14 cellular contexts compared by ENCODE assay signal in the genomic region with DNA sequence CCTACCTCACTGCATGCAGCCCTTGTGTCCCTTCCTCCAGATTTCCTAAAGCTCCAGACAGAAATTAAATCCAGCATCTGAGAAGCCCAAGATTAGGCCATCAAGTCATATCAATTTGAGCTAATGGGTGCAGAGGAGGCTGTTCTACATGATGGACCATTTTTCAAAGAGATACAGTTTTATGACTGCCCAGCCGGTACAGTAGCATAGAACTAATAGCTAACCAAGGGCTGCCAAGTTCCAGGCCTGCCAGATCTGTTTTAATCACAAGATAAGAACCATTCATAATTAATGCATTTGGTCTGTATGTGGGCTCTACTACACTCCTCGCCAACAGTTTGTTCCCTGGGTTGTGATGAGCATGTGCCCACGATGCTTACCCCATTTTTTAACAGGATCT.
DNase-seq lines count a peak whose midpoint lies in the region; ATAC-seq and TF ChIP-seq lines count a peak whose summit lies in the region.
"Had no signal": no experiment of that assay in that cellular context is flagged by ENCODE, and none has a peak within 500 bp of the region (broad histone marks: within the 10 kb centered on the region; RNA-seq: fewer than 3 reads in every experiment).

No MANE protein-coding gene starts in this region.

- H3K36me3 ChIP-seq in sigmoid colon = no peaks in the 10 kb centered on the region
- no peaks in the 10 kb centered on the region for H3K36me3 ChIP-seq in MG63

- H3K4me3 Mint-ChIP-seq in nephron = peak overlapping the region in 1 of 3 experiments; percentile 56
- H3K4me3 Mint-ChIP-seq in nephron progenitor cell = no peak overlapping the region
- H3K4me3 Mint-ChIP-seq: B cell had no signal

- no peak for TF ChIP-seq POLR2A in sigmoid colon (IDR thresholded peaks at IDR 0.05)

- ATAC-seq in SK-N-SH treated with all-trans-retinoic acid at 6 μM for 48 hours = peak; percentile 9; the same call in 1 of the 3 replicates
- ATAC-seq: GM12878, HCT116 had no signal

- peak; percentile 17 for DNase-seq in NCI-H69 (lab: John Stamatoyannopoulos, UW)
- no peak for DNase-seq in sigmoid colon
- no peak for DNase-seq in RPMI8226
- no peak for DNase-seq in nephron progenitor cell
- DNase-seq in MG63 = no peak
- DNase-seq: CD4-positive, alpha-beta memory T cell; DMS79; GM23248 had no signal

- H3K27ac Mint-ChIP-seq in nephron (peak overlapping the region; percentile 98), nephron progenitor cell (no peak overlapping the region)
- H3K27ac Mint-ChIP-seq: B cell; CD4-positive, alpha-beta memory T cell had no signal

- TF ChIP-seq CTCF in nephron (IDR thresholded peaks at IDR 0.05; ENCODE audit: unreplicated experiment in 3 of 3) (no peak), sigmoid colon (IDR thresholded peaks at IDR 0.05) (no peak), nephron progenitor cell (IDR thresholded peaks at IDR 0.05) (no peak)

- peaks cover 70% of the 10 kb centered on the region for H3K4me1 Mint-ChIP-seq in nephron
- peaks cover 44% of the 10 kb centered on the region for H3K4me1 Mint-ChIP-seq in nephron progenitor cell
- H3K4me1 Mint-ChIP-seq: B cell; CD4-positive, alpha-beta memory T cell had no signal

- intact Hi-C loops in sigmoid colon (cut with DNase I) = no loop called here

- H3K4me3 ChIP-seq in sigmoid colon = no peak overlapping the region
- H3K4me3 ChIP-seq in MG63 = no peak overlapping the region
- H3K4me3 ChIP-seq: GM12878, GM23248 had no signal

- H3K27ac ChIP-seq in sigmoid colon = no peak overlapping the region
- H3K27ac ChIP-seq: C4-2B, GM23248 had no signal

- H3K9me3 ChIP-seq in sigmoid colon = no peaks in the 10 kb centered on the region
- H3K9me3 ChIP-seq in MG63 = no peaks in the 10 kb centered on the region

- TF ChIP-seq EP300 in sigmoid colon (IDR thresholded peaks at IDR 0.05) = no peak

- 68 to 93% methylated on average over 3 of the region's 3 CpGs for WGBS in sigmoid colon, 2 donors

- H3K27me3 Mint-ChIP-seq in nephron (ENCODE audit: low read depth) = no peaks in the 10 kb centered on the region
- H3K27me3 Mint-ChIP-seq in nephron progenitor cell (ENCODE audit: low read depth, poor library complexity) = no peaks in the 10 kb centered on the region
- H3K27me3 Mint-ChIP-seq: B cell; CD4-positive, alpha-beta memory T cell had no signal

- no peaks in the 10 kb centered on the region for H3K36me3 Mint-ChIP-seq in nephron (ENCODE audit: low read depth)
- no peaks in the 10 kb centered on the region for H3K36me3 Mint-ChIP-seq in nephron progenitor cell (ENCODE audit: low read depth)
- H3K36me3 Mint-ChIP-seq: CD4-positive, alpha-beta memory T cell had no signal

- peaks cover 0 to 20% (median 4%) of the 10 kb centered on the region in 4 donors for H3K4me1 ChIP-seq in sigmoid colon

- no peaks in the 10 kb centered on the region for H3K27me3 ChIP-seq in sigmoid colon
- H3K27me3 ChIP-seq in MG63 = no peaks in the 10 kb centered on the region

- H3K9me3 Mint-ChIP-seq in nephron (peaks cover 20% of the 10 kb centered on the region), nephron progenitor cell (peaks cover 65% of the 10 kb centered on the region)
- H3K9me3 Mint-ChIP-seq: CD4-positive, alpha-beta memory T cell had no signal

TF ChIP-seq in SK-N-SH treated with all-trans-retinoic acid at 6 μM for 48 hours, 23 proteins besides CTCF, POLR2A, EP300 and RAD21:
- peak; percentile 72 for TF ChIP-seq ISL1 (CRISPR knock-in tag; IDR thresholded peaks at IDR 0.05)
- no peak for TF ChIP-seq CSDC2 (CRISPR knock-in tag; IDR thresholded peaks at IDR 0.05)
- TF ChIP-seq RARB (CRISPR knock-in tag; IDR thresholded peaks at IDR 0.05) = no peak
- TF ChIP-seq BACH2 (CRISPR knock-in tag; IDR thresholded peaks at IDR 0.05; ENCODE audit: borderline replicate concordance) = no peak
- TF ChIP-seq TCF4 (CRISPR knock-in tag; IDR thresholded peaks at IDR 0.05; ENCODE audit: borderline replicate concordance) = peak; percentile 84
- TF ChIP-seq, protein P1, sequence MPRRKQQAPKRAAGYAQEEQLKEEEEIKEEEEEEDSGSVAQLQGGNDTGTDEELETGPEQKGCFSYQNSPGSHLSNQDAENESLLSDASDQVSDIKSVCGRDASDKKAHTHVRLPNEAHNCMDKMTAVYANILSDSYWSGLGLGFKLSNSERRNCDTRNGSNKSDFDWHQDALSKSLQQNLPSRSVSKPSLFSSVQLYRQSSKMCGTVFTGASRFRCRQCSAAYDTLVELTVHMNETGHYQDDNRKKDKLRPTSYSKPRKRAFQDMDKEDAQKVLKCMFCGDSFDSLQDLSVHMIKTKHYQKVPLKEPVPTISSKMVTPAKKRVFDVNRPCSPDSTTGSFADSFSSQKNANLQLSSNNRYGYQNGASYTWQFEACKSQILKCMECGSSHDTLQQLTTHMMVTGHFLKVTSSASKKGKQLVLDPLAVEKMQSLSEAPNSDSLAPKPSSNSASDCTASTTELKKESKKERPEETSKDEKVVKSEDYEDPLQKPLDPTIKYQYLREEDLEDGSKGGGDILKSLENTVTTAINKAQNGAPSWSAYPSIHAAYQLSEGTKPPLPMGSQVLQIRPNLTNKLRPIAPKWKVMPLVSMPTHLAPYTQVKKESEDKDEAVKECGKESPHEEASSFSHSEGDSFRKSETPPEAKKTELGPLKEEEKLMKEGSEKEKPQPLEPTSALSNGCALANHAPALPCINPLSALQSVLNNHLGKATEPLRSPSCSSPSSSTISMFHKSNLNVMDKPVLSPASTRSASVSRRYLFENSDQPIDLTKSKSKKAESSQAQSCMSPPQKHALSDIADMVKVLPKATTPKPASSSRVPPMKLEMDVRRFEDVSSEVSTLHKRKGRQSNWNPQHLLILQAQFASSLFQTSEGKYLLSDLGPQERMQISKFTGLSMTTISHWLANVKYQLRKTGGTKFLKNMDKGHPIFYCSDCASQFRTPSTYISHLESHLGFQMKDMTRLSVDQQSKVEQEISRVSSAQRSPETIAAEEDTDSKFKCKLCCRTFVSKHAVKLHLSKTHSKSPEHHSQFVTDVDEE (CRISPR knock-in tag; IDR thresholded peaks at IDR 0.05) = peak; percentile 67; the same call in 1 of the 2 replicates
- TF ChIP-seq, protein P2, sequence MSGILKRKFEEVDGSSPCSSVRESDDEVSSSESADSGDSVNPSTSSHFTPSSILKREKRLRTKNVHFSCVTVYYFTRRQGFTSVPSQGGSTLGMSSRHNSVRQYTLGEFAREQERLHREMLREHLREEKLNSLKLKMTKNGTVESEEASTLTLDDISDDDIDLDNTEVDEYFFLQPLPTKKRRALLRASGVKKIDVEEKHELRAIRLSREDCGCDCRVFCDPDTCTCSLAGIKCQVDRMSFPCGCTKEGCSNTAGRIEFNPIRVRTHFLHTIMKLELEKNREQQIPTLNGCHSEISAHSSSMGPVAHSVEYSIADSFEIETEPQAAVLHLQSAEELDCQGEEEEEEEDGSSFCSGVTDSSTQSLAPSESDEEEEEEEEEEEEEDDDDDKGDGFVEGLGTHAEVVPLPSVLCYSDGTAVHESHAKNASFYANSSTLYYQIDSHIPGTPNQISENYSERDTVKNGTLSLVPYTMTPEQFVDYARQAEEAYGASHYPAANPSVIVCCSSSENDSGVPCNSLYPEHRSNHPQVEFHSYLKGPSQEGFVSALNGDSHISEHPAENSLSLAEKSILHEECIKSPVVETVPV (CRISPR knock-in tag; IDR thresholded peaks at IDR 0.05) = no peak
- no peak for TF ChIP-seq ESRRG (CRISPR knock-in tag; IDR thresholded peaks at IDR 0.05)
